22 cellular contexts compared by ENCODE assay signal in the genomic region with DNA sequence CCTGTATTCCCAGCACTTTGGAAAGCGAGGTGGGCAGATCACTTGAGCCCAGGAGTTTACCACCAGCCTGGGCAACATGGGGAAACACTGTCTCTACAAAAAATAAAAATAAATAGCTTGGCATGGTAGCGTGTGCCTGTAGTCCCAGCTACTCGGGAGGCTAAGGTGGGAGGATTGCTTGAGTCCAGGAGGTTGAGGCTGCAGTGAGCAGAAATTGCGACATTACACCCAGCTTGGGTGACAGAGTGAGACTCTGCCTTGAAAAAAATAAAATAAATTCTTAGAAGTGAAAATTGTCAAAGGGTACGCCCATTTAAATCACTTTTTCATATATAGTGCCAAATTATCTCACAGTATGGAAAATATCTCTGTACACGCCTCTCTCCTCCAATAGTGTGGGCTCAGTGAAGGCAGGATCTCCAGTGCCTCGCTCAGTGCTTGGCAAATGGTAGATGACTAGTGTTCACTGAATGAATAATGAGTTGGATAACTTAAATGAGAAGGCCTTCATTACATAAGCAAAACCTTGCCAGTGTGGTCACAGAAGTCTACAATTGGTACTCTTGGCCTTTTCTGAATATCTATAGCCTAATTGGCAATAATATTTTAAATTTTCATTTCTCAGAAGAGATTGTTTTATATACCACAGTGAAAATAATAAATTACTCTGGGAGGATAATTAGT. TPM values are rescaled to one million over a fixed set of nuclear protein-coding genes. Genes with fewer than 3 reads are reported as not detected.
DNase-seq lines count a peak whose midpoint lies in the region; ATAC-seq, FAIRE-seq and TF ChIP-seq lines count a peak whose summit lies in the region.
"Had no signal": no experiment of that assay in that cellular context is flagged by ENCODE, and none has a peak within 500 bp of the region (broad histone marks: within the 10 kb centered on the region; RNA-seq: fewer than 3 reads in every experiment).

No MANE protein-coding gene starts in this region.

- no TSS peak for BruUV-seq in Calu3 (replicated peaks; lab: Mats Ljungman, UMichigan)
- no TSS peak for BruUV-seq in K562 (replicated peaks; lab: Mats Ljungman, UMichigan)

- H3K4me1 ChIP-seq in K562 (replicated peaks in 1 of 2; ENCODE audit: control insufficient read depth in 2 of 2, insufficient read depth in 2 of 2, low read length in 2 of 2) = peaks cover 6 to 8% of the 10 kb centered on the region in 2 experiments; a peak in 4 of 5 replicates
- H3K4me1 ChIP-seq in gastroesophageal sphincter = peaks cover 0 to 16% (median 0%) of the 10 kb centered on the region in 3 donors
- H3K4me1 ChIP-seq: parathyroid adenoma had no signal

- H3K27ac ChIP-seq in K562 (ENCODE audit: extremely low read depth, low read depth, low read length) (no peak overlapping the region), gastroesophageal sphincter (peak overlapping the region in 3 of 4 donors; percentile 38 to 60 (median 59))
- H3K27ac ChIP-seq: HL-60, lower lobe of right lung, parathyroid adenoma had no signal

- H3K4me3 Mint-ChIP-seq in Calu3 (ENCODE audit: low read depth, unreplicated experiment) (peak overlapping the region; percentile 38), nephron (no peak overlapping the region)
- H3K4me3 Mint-ChIP-seq: activated CD4-positive, alpha-beta T cell treated with anti-CD3 and anti-CD28 coated beads for 36 hours; CD4-positive, alpha-beta T cell; natural killer cell; stimulated activated naive CD8-positive, alpha-beta T cell treated with anti-CD3 and anti-CD28 coated beads, Interleukin-15, amount 100 ng/mL, for 72 hours had no signal

- TF ChIP-seq EP300 in K562 (IDR thresholded peaks at IDR 0.05; ENCODE audit: low read length) = no peak
- no peak for TF ChIP-seq EP300 in gastroesophageal sphincter (IDR thresholded peaks at IDR 0.05)

- no peak for TF ChIP-seq RAD21 in K562 (CRISPR knock-in tag; conservative IDR thresholded peaks at IDR 0.05 in 1 of 2, IDR thresholded peaks at IDR 0.05 in 1 of 2)

- ATAC-seq in K562 (no peak), gastroesophageal sphincter (no peak), GM21825 (IDR thresholded peaks at IDR 0.05; ENCODE audit: unreplicated experiment) (no peak)
- ATAC-seq: natural killer cell; stimulated activated naive CD8-positive, alpha-beta T cell treated with anti-CD3 and anti-CD28 coated beads, Interleukin-15, amount 100 ng/mL, for 72 hours had no signal

- DNase-seq in Calu3 (no peak), K562 (ENCODE audit: extremely low read depth in 1 of 4, low spot score in 3 of 4) (no peak), HT-29 (ENCODE audit: low spot score) (no peak), NCI-H2196 treated with DMSO at 0.1 percent for 48 hours (lab: John Stamatoyannopoulos, UW; ENCODE audit: unreplicated experiment) (no peak)
- no peak for DNase-seq in stimulated activated CD4-positive, alpha-beta T cell treated with anti-CD3 and anti-CD28 coated beads, Interleukin-4, amount 100 ng/mL, for 1 hour
- DNase-seq: activated CD4-positive, alpha-beta T cell treated with anti-CD3 and anti-CD28 coated beads for 36 hours; caudate nucleus; CD4-positive, alpha-beta T cell; DMS53; glutamatergic neuron; lower lobe of right lung; natural killer cell; NCI-H187 treated with DMSO at 0.1 percent for 48 hours; SHP77 treated with DMSO at 0.1 percent for 48 hours; stimulated activated CD4-positive, alpha-beta T cell treated with anti-CD3 and anti-CD28 coated beads, Interleukin-2, amount 100 ng/mL, for 24 hours; stimulated activated naive CD8-positive, alpha-beta T cell treated with anti-CD3 and anti-CD28 coated beads, Interleukin-15, amount 100 ng/mL, for 72 hours had no signal

- H3K27me3 Mint-ChIP-seq in Calu3 (ENCODE audit: unreplicated experiment) (no peaks in the 10 kb centered on the region), nephron (ENCODE audit: low read depth) (no peaks in the 10 kb centered on the region)
- H3K27me3 Mint-ChIP-seq: CD4-positive, alpha-beta T cell; stimulated activated naive CD8-positive, alpha-beta T cell treated with anti-CD3 and anti-CD28 coated beads, Interleukin-15, amount 100 ng/mL, for 72 hours had no signal

- H2AFZ ChIP-seq in K562 (ENCODE audit: low read depth, low read length) = no peak overlapping the region
- H2AFZ ChIP-seq: parathyroid adenoma had no signal

- H3K9ac ChIP-seq in K562 (ENCODE audit: insufficient read depth in 1 of 2, low read depth in 2 of 2, low read length in 2 of 2) = no peak overlapping the region
- H3K9ac ChIP-seq: parathyroid adenoma had no signal

- H3K36me3 Mint-ChIP-seq in Calu3 (ENCODE audit: insufficient read depth, unreplicated experiment) (peaks cover 10% of the 10 kb centered on the region), nephron (ENCODE audit: low read depth) (no peaks in the 10 kb centered on the region)
- H3K36me3 Mint-ChIP-seq: natural killer cell had no signal

- H3K4me3 ChIP-seq in K562 (no peak overlapping the region), gastroesophageal sphincter (no peak overlapping the region)
- H3K4me3 ChIP-seq: lower lobe of right lung had no signal

- intact Hi-C loops in Calu3 (cut with micrococcal nuclease; ENCODE audit: unreplicated experiment) (no loop called here), K562 (cut with micrococcal nuclease) (no loop called here)

- H3K9me1 ChIP-seq in K562 (ENCODE audit: control insufficient read depth, insufficient read depth, low read length) = peaks cover 2% of the 10 kb centered on the region

- no peaks in the 10 kb centered on the region for H4K20me1 ChIP-seq in K562 (replicated peaks; ENCODE audit: control insufficient read depth, insufficient read depth, low read length)

- no peak overlapping the region for H3K4me2 ChIP-seq in K562 (ENCODE audit: insufficient read depth, low read length)

- in situ Hi-C loops in K562 (cut with MboI) = no loop called here

- TF ChIP-seq CTCF in Calu3 (IDR thresholded peaks at IDR 0.05; ENCODE audit: unreplicated experiment) (no peak), K562 (IDR thresholded peaks at IDR 0.05 in 2 of 3, conservative IDR thresholded peaks at IDR 0.05 in 1 of 3; ENCODE audit: insufficient read depth in 2 of 3, low read depth in 1 of 3, low read length in 3 of 3) (no peak), gastroesophageal sphincter (IDR thresholded peaks at IDR 0.05) (no peak), nephron (IDR thresholded peaks at IDR 0.05; ENCODE audit: unreplicated experiment in 3 of 3) (no peak)

- no peak for FAIRE-seq in K562 (lab: Jason Lieb, UNC)
- FAIRE-seq: TTC549 had no signal

- no peaks in the 10 kb centered on the region for H3K9me3 Mint-ChIP-seq in Calu3 (ENCODE audit: low read depth, unreplicated experiment)
- H3K9me3 Mint-ChIP-seq in nephron = no peaks in the 10 kb centered on the region
- H3K9me3 Mint-ChIP-seq: CD4-positive, alpha-beta T cell; natural killer cell; stimulated activated naive CD8-positive, alpha-beta T cell treated with anti-CD3 and anti-CD28 coated beads, Interleukin-15, amount 100 ng/mL, for 72 hours had no signal

- H3K4me1 Mint-ChIP-seq in Calu3 (ENCODE audit: low read depth, unreplicated experiment) (peaks cover 39% of the 10 kb centered on the region), nephron (peaks cover 18% of the 10 kb centered on the region)
- H3K4me1 Mint-ChIP-seq: natural killer cell had no signal

- H3K27me3 ChIP-seq in K562 (ENCODE audit: control insufficient read depth in 2 of 2, insufficient read depth in 2 of 2, low read length in 2 of 2) (no peaks in the 10 kb centered on the region), gastroesophageal sphincter (no peaks in the 10 kb centered on the region)

- CTCF ChIA-PET in Calu3 (lab: Charles Lee) (interaction anchor here (0.9 to 1.1 kb wide), 2 partner anchors 11 to 62 kb away, joined by 3 read pairs; a partner anchor contains a TSS), K562 (lab: Yijun Ruan, JAX; ENCODE audit: low intra/inter-chr PET ratio) (no interaction called here)

- H3K9me3 ChIP-seq in K562 (replicated peaks; ENCODE audit: control insufficient read depth, insufficient read depth, low read depth, low read length) (no peaks in the 10 kb centered on the region), gastroesophageal sphincter (no peaks in the 10 kb centered on the region)
- H3K9me3 ChIP-seq: lower lobe of right lung had no signal

- TF ChIP-seq POLR2A in K562 (conservative IDR thresholded peaks at IDR 0.05) = no peak
- TF ChIP-seq POLR2A in gastroesophageal sphincter (IDR thresholded peaks at IDR 0.05) = no peak

- POLR2A ChIA-PET in K562 (lab: Yijun Ruan, JAX) = interaction anchor here (1.8 kb wide), 1 partner anchor 10 kb away, joined by 4 read pairs; a partner anchor contains a TSS

- no peaks in the 10 kb centered on the region for H3K79me2 ChIP-seq in K562 (ENCODE audit: control insufficient read depth, insufficient read depth, low read length)
- H3K79me2 ChIP-seq: parathyroid adenoma had no signal

- no peaks in the 10 kb centered on the region for H3K36me3 ChIP-seq in K562 (ENCODE audit: control insufficient read depth, insufficient read depth, low read length)
- no peaks in the 10 kb centered on the region for H3K36me3 ChIP-seq in gastroesophageal sphincter
- H3K36me3 ChIP-seq: lower lobe of right lung had no signal

- WGBS in K562 (ENCODE audit: insufficient coverage, low coverage, missing lambda C conversion rate) = 78% methylated on average over 7 of the region's 7 CpGs
- WGBS in gastroesophageal sphincter (ENCODE audit: low coverage in 1 of 2), 2 donors = 60 to 64% methylated on average over 6 of the region's 7 CpGs

- H3K27ac Mint-ChIP-seq in Calu3 (ENCODE audit: unreplicated experiment) (peak overlapping the region; percentile 79), nephron (peak overlapping the region; percentile 78 to 90 (median 89))
- H3K27ac Mint-ChIP-seq: activated CD4-positive, alpha-beta T cell treated with anti-CD3 and anti-CD28 coated beads for 36 hours; CD4-positive, alpha-beta T cell; natural killer cell; stimulated activated naive CD8-positive, alpha-beta T cell treated with anti-CD3 and anti-CD28 coated beads, Interleukin-15, amount 100 ng/mL, for 72 hours had no signal

RNA-seq across cellular contexts. Expression of a gene that starts 9.4 kb away (rescaled TPM):
- total RNA-seq in Calu3 (2022) = 9.9 and 12.2 TPM in 2 replicates
- total RNA-seq in K562 (2011; cell fraction: chromatin; rRNA removed; ENCODE audit: low replicate concordance) = not detected in 2 replicates
- not detected in 2 replicates for total RNA-seq in K562 (2011; cell fraction: nucleolus; rRNA removed)
- total RNA-seq in K562 (2011; cell fraction: nucleoplasm; rRNA removed) = not detected in 2 replicates
- total RNA-seq in K562 (2014; rRNA removed) = not detected in 2 replicates
- total RNA-seq in K562 (2014; rRNA removed; fragmentation: Illumina TruSeq; extraction: Trizol) = not detected in 2 replicates
- total RNA-seq in K562 (2015; rRNA removed; fragmentation: Illumina TruSeq; extraction: Trizol) = not detected in 2 replicates
- not detected in 2 replicates for total RNA-seq in K562 (2021)
- 0.11 TPM in 1 of 2 replicates, not detected in the other for polyA plus RNA-seq in K562 (2011; rRNA removed)
- 0.06 TPM in 1 of 2 replicates, not detected in the other for polyA plus RNA-seq in K562 (2011; cell fraction: cytosol; rRNA removed)
- 0.04 TPM in 1 of 2 replicates, not detected in the other for polyA plus RNA-seq in K562 (2011; cell fraction: nucleus; rRNA removed)
- polyA plus RNA-seq in K562 (2012) = not detected in 2 replicates
- polyA plus RNA-seq in K562 (2014; fragmentation: Illumina TruSeq; extraction: Trizol) = not detected in 2 replicates
- not detected for polyA plus RNA-seq in K562 (2014; fragmentation: Nextera tagmentation; extraction: Ambion mirVana)
- polyA plus RNA-seq in K562 (2014; rRNA removed) = not detected in 2 replicates
- not detected in 2 replicates for polyA minus RNA-seq in K562 (2011; rRNA and poly(A)+ RNA removed)
- polyA minus RNA-seq in K562 (2011; cell fraction: cytosol; rRNA and poly(A)+ RNA removed) = not detected in 2 replicates
- not detected in 2 replicates for polyA minus RNA-seq in K562 (2011; cell fraction: nucleus; rRNA and poly(A)+ RNA removed)
- 1 to 10 TPM; 2.6 to 8.6 (median 3.3) TPM for total RNA-seq in gastroesophageal sphincter
- 2.2 and 4.2 TPM in 2 replicates for total RNA-seq in HT-29 (2014; rRNA removed; shearing (Covaris generic))
